In genomic region chr2:28231110-28231621, GRCh38 we compare ENCODE assay signal across 13 cellular contexts.
A peak's percentile ranks its signal among the peaks of the same experiment; 100 is the strongest.
DNase-seq lines count a peak whose midpoint lies in the region; ATAC-seq, FAIRE-seq and TF ChIP-seq lines count a peak whose summit lies in the region.
"Had no signal": no experiment of that assay in that cellular context is flagged by ENCODE, and none has a peak within 500 bp of the region (broad histone marks: within the 10 kb centered on the region; RNA-seq: fewer than 3 reads in every experiment).

No MANE protein-coding gene starts in this region.

- WGBS in tibial nerve, 2 donors, result 36 to 52% methylated on average over 4 of the region's 4 CpGs

- no peak for ATAC-seq in left colon

- intact Hi-C loops in left colon (cut with DNase I, micrococcal nuclease), result no loop called here

- no peaks in the 10 kb centered on the region for H3K27me3 ChIP-seq in tibial nerve
- H3K27me3 ChIP-seq: cardiac muscle cell had no signal

- TF ChIP-seq POLR2A in tibial nerve (IDR thresholded peaks at IDR 0.05), result no peak

- peaks cover 0 to 22% (median under 1%) of the 10 kb centered on the region in 4 donors for H3K4me1 ChIP-seq in tibial nerve

- TF ChIP-seq EP300 in tibial nerve (IDR thresholded peaks at IDR 0.05), result no peak

- H3K9me3 ChIP-seq in tibial nerve, result no peaks in the 10 kb centered on the region

- no peak overlapping the region for H3K4me3 ChIP-seq in AG10803 (ENCODE audit: low read length)
- no peak overlapping the region for H3K4me3 ChIP-seq in choroid plexus epithelial cell (ENCODE audit: low read depth, low read length)
- no peak overlapping the region for H3K4me3 ChIP-seq in tibial nerve
- H3K4me3 ChIP-seq: cardiac muscle cell, PC-9 had no signal

- no peak for TF ChIP-seq CTCF in AG10803 (conservative IDR thresholded peaks at IDR 0.05; ENCODE audit: low read length)
- TF ChIP-seq CTCF in choroid plexus epithelial cell (conservative IDR thresholded peaks at IDR 0.05; ENCODE audit: low read depth, low read length), result no peak
- no peak for TF ChIP-seq CTCF in tibial nerve (IDR thresholded peaks at IDR 0.05)

- peak; percentile 81 for DNase-seq in AG10803 (ENCODE audit: low read depth)
- DNase-seq in LoVo (ENCODE audit: low spot score), result peak; percentile 24
- DNase-seq in choroid plexus epithelial cell (ENCODE audit: low read depth), result peak; percentile 16
- peak; percentile 90 for DNase-seq in myocyte (ENCODE audit: low read depth)
- no peak for DNase-seq in tibial nerve (ENCODE audit: low spot score in 2 of 2)
- no peak for DNase-seq in GM19239 (ENCODE audit: insufficient read length, low spot score)
- DNase-seq in hippocampal formation (lab: John Stamatoyannopoulos, UW), result no peak
- DNase-seq in left colon, result no peak
- DNase-seq: activated effector memory CD4-positive, alpha-beta T cell treated with anti-CD3 and anti-CD28 coated beads, Interleukin-2, amount 50 U/mL, for 16 hours; H9; PC-9; T-helper 9 cell had no signal

- H3K27ac ChIP-seq in tibial nerve, result peak overlapping the region in 1 of 4 donors; percentile 1
- H3K27ac ChIP-seq: cardiac muscle cell, PC-9 had no signal

- FAIRE-seq in GM19239 (lab: Jason Lieb, UNC), result no peak

- no peaks in the 10 kb centered on the region for H3K36me3 ChIP-seq in tibial nerve
- H3K36me3 ChIP-seq: cardiac muscle cell had no signal

Comparison
In these comparisons a context has a peak if more than half of its experiments do, and no peak if none do; other contexts are left out.
1. DNase-seq: peak in AG10803 (single experiment), LoVo (single experiment), choroid plexus epithelial cell (single experiment) and myocyte (single experiment); none in tibial nerve (0 of 2), GM19239 (single experiment), hippocampal formation (0 of 2) and left colon (0 of 2).